29 cellular contexts compared by ENCODE assay signal in genomic region chr7:149819961-149820340, GRCh38.
"Had no signal": no experiment of that assay in that cellular context is flagged by ENCODE, and none has a peak within 500 bp of the region (broad histone marks: within the 10 kb centered on the region; RNA-seq: fewer than 3 reads in every experiment).

No MANE protein-coding gene starts in this region.

- DNase-seq: cortex of kidney; effector memory CD8-positive, alpha-beta T cell; erythroblast; esophagus squamous epithelium; foreskin melanocyte; immature natural killer cell; islet precursor cell; kidney glomerular epithelial cell; mammary epithelial cell; mesendoderm; midbrain; naive thymus-derived CD4-positive, alpha-beta T cell; nucleus accumbens; ovary; stimulated activated CD4-positive, alpha-beta T cell treated with anti-CD3 and anti-CD28 coated beads, Interleukin-12 subunit alpha, Interleukin-12 subunit beta, amount 100 ng/mL, for 4 hours; stimulated activated CD4-positive, alpha-beta T cell treated with anti-CD3 and anti-CD28 coated beads, Interleukin-1b, Interleukin-23, amount 100 ng/mL, for 48 hours; stimulated activated CD4-positive, alpha-beta T cell treated with anti-CD3 and anti-CD28 coated beads, Interleukin-4, amount 100 ng/mL, for 1 hour; stimulated activated CD8-positive, alpha-beta memory T cell treated with anti-CD3 and anti-CD28 coated beads, Interleukin-4, amount 100 ng/mL, for 48 hours; stimulated activated naive CD4-positive, alpha-beta T cell; stimulated activated naive CD8-positive, alpha-beta T cell treated with anti-CD3 and anti-CD28 coated beads, Interleukin-15, amount 100 ng/mL, for 72 hours; transverse colon had no signal

- H3K9ac ChIP-seq: neural progenitor cell had no signal

- H2AFZ ChIP-seq: neural progenitor cell had no signal

- H3K36me3 Mint-ChIP-seq: immature natural killer cell; naive thymus-derived CD4-positive, alpha-beta T cell; neural progenitor cell had no signal

- H3K36me3 ChIP-seq: esophagus squamous epithelium, neural progenitor cell, ovary, suprapubic skin, transverse colon, vagina had no signal

- FAIRE-seq: endometrium had no signal

- H3K9me3 Mint-ChIP-seq: effector memory CD8-positive, alpha-beta T cell; immature natural killer cell; naive thymus-derived CD4-positive, alpha-beta T cell; nephron; neural progenitor cell; stimulated activated naive CD8-positive, alpha-beta T cell treated with anti-CD3 and anti-CD28 coated beads, Interleukin-15, amount 100 ng/mL, for 72 hours had no signal

- H3K4me3 Mint-ChIP-seq: effector memory CD8-positive, alpha-beta T cell; immature natural killer cell; naive thymus-derived CD4-positive, alpha-beta T cell; nephron; neural progenitor cell; stimulated activated naive CD8-positive, alpha-beta T cell treated with anti-CD3 and anti-CD28 coated beads, Interleukin-15, amount 100 ng/mL, for 72 hours had no signal

- H3K27ac Mint-ChIP-seq: effector memory CD8-positive, alpha-beta T cell; immature natural killer cell; naive thymus-derived CD4-positive, alpha-beta T cell; nephron; neural progenitor cell; stimulated activated naive CD8-positive, alpha-beta T cell treated with anti-CD3 and anti-CD28 coated beads, Interleukin-15, amount 100 ng/mL, for 72 hours had no signal

- H3K9me3 ChIP-seq: esophagus squamous epithelium, ovary, psoas muscle, suprapubic skin, transverse colon, vagina had no signal

- H3K27me3 ChIP-seq: neural progenitor cell, ovary, transverse colon, vagina had no signal

- H3K27me3 Mint-ChIP-seq: naive thymus-derived CD4-positive, alpha-beta T cell; stimulated activated naive CD8-positive, alpha-beta T cell treated with anti-CD3 and anti-CD28 coated beads, Interleukin-15, amount 100 ng/mL, for 72 hours had no signal

- H3K4me3 ChIP-seq: esophagus squamous epithelium, neural progenitor cell, ovary, psoas muscle, smooth muscle cell, suprapubic skin, transverse colon, vagina had no signal

- H3K27ac ChIP-seq: esophagus squamous epithelium, neural progenitor cell, ovary, psoas muscle, suprapubic skin, transverse colon, vagina had no signal

- ATAC-seq: effector memory CD8-positive, alpha-beta T cell; naive thymus-derived CD4-positive, alpha-beta T cell; psoas muscle; sciatic nerve; stimulated activated naive CD8-positive, alpha-beta T cell treated with anti-CD3 and anti-CD28 coated beads, Interleukin-15, amount 100 ng/mL, for 72 hours had no signal

- H3K4me1 ChIP-seq: esophagus squamous epithelium, psoas muscle, vagina had no signal

- H3K4me2 ChIP-seq: neural progenitor cell, smooth muscle cell had no signal

- H3K4me1 Mint-ChIP-seq: immature natural killer cell; stimulated activated naive CD8-positive, alpha-beta T cell treated with anti-CD3 and anti-CD28 coated beads, Interleukin-15, amount 100 ng/mL, for 72 hours had no signal
